In genomic region chr17:55420776-55421178, GRCh38 we compare ENCODE assay signal across 8 cellular contexts. TPM values are rescaled to one million over a fixed set of nuclear protein-coding genes. Genes with fewer than 3 reads are reported as not detected.
DNase-seq lines count a peak whose midpoint lies in the region; ATAC-seq and TF ChIP-seq lines count a peak whose summit lies in the region.

No MANE protein-coding gene starts in this region.

- H3K4me3 ChIP-seq in H7 (ENCODE audit: insufficient read depth, low read depth, low read length) (peak overlapping the region; percentile 93), iPS DF 6.9 (ENCODE audit: low read length) (peak overlapping the region; percentile 97), gastrocnemius medialis (peak overlapping the region; percentile 72 to 89 (median 84))

- no peak for ATAC-seq in T-helper 17 cell
- peak; percentile 30 to 46 for ATAC-seq in gastrocnemius medialis

- no peaks in the 10 kb centered on the region for H3K36me3 ChIP-seq in H7 (replicated peaks; ENCODE audit: control insufficient read depth, insufficient read depth, low read length)
- no peaks in the 10 kb centered on the region for H3K36me3 ChIP-seq in iPS DF 6.9 (ENCODE audit: control insufficient read depth, insufficient read depth, low read length)
- no peaks in the 10 kb centered on the region for H3K36me3 ChIP-seq in gastrocnemius medialis

- no peak for TF ChIP-seq CTCF in gastrocnemius medialis (IDR thresholded peaks at IDR 0.05 in 4 of 5, conservative IDR thresholded peaks at IDR 0.05 in 1 of 5)

- H3K27ac ChIP-seq in iPS DF 6.9 (ENCODE audit: low read length) = no peak overlapping the region
- H3K27ac ChIP-seq in gastrocnemius medialis = peak overlapping the region; percentile 74 to 84 (median 78)

- peak overlapping the region; percentile 93 for H3K4me3 Mint-ChIP-seq in T-helper 17 cell

- in situ Hi-C loops in gastrocnemius medialis (cut with MboI; ENCODE audit: low sequenced_read_pairs in 4 of 4) = no loop called here

- H3K4me1 ChIP-seq in iPS DF 6.9 (ENCODE audit: control insufficient read depth, insufficient read depth, low read length) (no peaks in the 10 kb centered on the region), gastrocnemius medialis (peaks cover 8 to 26% of the 10 kb centered on the region in 2 donors)

- peaks cover 40% of the 10 kb centered on the region for H3K4me1 Mint-ChIP-seq in T-helper 17 cell

- no CpG with 5 or more reads among the region's 21 CpGs for WGBS in iPS DF 6.9 (ENCODE audit: insufficient coverage, insufficient read length)

- TF ChIP-seq POLR2A in gastrocnemius medialis (IDR thresholded peaks at IDR 0.05) = no peak

- intact Hi-C loops in gastrocnemius medialis (cut with DNase I; ENCODE audit: low total_unique reads) = loop anchor here (5.0 to 10.0 kb wide), 3 partner anchors 156 to 752 kb away; partner anchors contain the start of gene HLF

- H3K9me3 ChIP-seq in T-helper 17 cell (ENCODE audit: control insufficient read depth, low read length, poor library complexity, severe bottlenecking) (no peaks in the 10 kb centered on the region), iPS DF 6.9 (ENCODE audit: control insufficient read depth, insufficient read depth, low read length) (no peaks in the 10 kb centered on the region), gastrocnemius medialis (no peaks in the 10 kb centered on the region)

- H3K27ac Mint-ChIP-seq in T-helper 17 cell = peak overlapping the region; percentile 91

- peaks cover 3% of the 10 kb centered on the region for H3K36me3 Mint-ChIP-seq in T-helper 17 cell (ENCODE audit: low read depth)

- peaks cover 25% of the 10 kb centered on the region for H3K27me3 Mint-ChIP-seq in T-helper 17 cell

- H3K27me3 ChIP-seq in H7 (ENCODE audit: control insufficient read depth, insufficient read depth, low read length) = no peaks in the 10 kb centered on the region
- H3K27me3 ChIP-seq in iPS DF 6.9 (ENCODE audit: control insufficient read depth, insufficient read depth, low read length) = no peaks in the 10 kb centered on the region
- H3K27me3 ChIP-seq in gastrocnemius medialis = no peaks in the 10 kb centered on the region

- DNase-seq in AG08395 (ENCODE audit: low spot score) = peak; percentile 22
- peak; percentile 59 for DNase-seq in H7
- peak in 2 of 3 donors; percentile 24 to 31 for DNase-seq in T-helper 17 cell
- DNase-seq in astrocyte of the hippocampus (ENCODE audit: low read depth, low spot score) = peak; percentile 47
- no peak for DNase-seq in iPS DF 6.9 (ENCODE audit: low read depth, low spot score)
- peak in 1 of 2 donors; percentile 43 for DNase-seq in gastrocnemius medialis
- no peak for DNase-seq in MV-4-11 (lab: John Stamatoyannopoulos, UW)
- DNase-seq in H4 (ENCODE audit: low spot score) = no peak

RNA-seq across cellular contexts. Expression of gene MMD, which starts 0.9 kb away (rescaled TPM):
- total RNA-seq in H7 (2014; rRNA removed; shearing (Covaris generic)) = 57.0 and 74.7 TPM in 2 replicates
- total RNA-seq in T-helper 17 cell (100 to 1,000 TPM in 1 of 2 donors, 10 to 100 TPM in 1; 21.4 to 114 TPM), gastrocnemius medialis (10 to 100 TPM in 2 of 4 donors, 1 to 10 TPM in 2; 4.6 to 25.7 (median 11.3) TPM)
- 59.3 and 72.4 TPM in 2 replicates for total RNA-seq in H4 (2014; rRNA removed; shearing (Covaris generic))

Comparison
In these comparisons a context has a peak if more than half of its experiments do, and no peak if none do; other contexts are left out.
1. DNase-seq: peak in AG08395 (single experiment), H7 (single experiment), T-helper 17 cell (2 of 3) and astrocyte of the hippocampus (single experiment); none in iPS DF 6.9 (single experiment), MV-4-11 (single experiment) and H4 (single experiment).
2. Peak in every context shown above with its lines, with median percentiles within 50 percentile points of each other: H3K4me3 ChIP-seq.